Comparison of ENCODE assay signal across 20 cellular contexts in the genomic region with DNA sequence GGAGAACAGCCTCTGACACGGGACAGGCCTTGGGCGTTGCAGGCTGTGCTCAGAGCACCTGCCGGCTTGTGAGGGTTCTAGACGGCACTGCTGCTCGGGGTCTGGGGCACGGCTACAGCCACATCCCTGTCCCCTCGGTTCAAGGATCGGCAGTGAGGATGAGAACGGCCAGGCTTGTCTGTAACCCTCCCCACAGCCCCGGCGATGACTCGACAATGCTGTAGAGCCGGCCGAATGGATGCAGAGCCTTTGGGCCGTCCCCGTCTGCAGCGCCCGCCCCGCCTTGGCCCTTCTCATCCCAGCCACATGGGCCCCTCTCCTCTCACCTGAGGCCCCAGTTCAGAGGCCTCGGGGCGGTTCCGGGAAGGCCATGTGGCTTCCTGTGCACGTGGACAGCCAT.
"Had no signal": no experiment of that assay in that cellular context is flagged by ENCODE, and none has a peak within 500 bp of the region (broad histone marks: within the 10 kb centered on the region; RNA-seq: fewer than 3 reads in every experiment).

No MANE protein-coding gene starts in this region.

- H3K27ac ChIP-seq: brain microvascular endothelial cell, colonic mucosa, esophagus muscularis mucosa, gastroesophageal sphincter, heart left ventricle, left ventricle myocardium inferior, prostate gland, right atrium auricular region, skin epidermis, testis had no signal

- H3K9me3 ChIP-seq: colonic mucosa, esophagus muscularis mucosa, gastroesophageal sphincter, heart left ventricle, left ventricle myocardium inferior, prostate gland, right atrium auricular region, testis had no signal

- H3K4me3 ChIP-seq: colonic mucosa, esophagus muscularis mucosa, gastroesophageal sphincter, heart left ventricle, left ventricle myocardium inferior, prostate gland, right atrium auricular region, skin epidermis, testis had no signal

- ATAC-seq: activated CD4-positive, alpha-beta T cell treated with anti-CD3 and anti-CD28 coated beads for 36 hours; activated naive CD8-positive, alpha-beta T cell treated with anti-CD3 and anti-CD28 coated beads, Interleukin-2, amount 50 U/mL, for 24 hours; gastroesophageal sphincter; heart left ventricle; WTC11 had no signal

- DNase-seq: activated CD4-positive, alpha-beta T cell treated with anti-CD3 and anti-CD28 coated beads for 36 hours; activated CD4-positive, alpha-beta T cell treated with anti-CD3 and anti-CD28 coated beads, Interleukin-2, amount 50 U/mL, for 48 hours; activated naive CD4-positive, alpha-beta T cell treated with anti-CD3 and anti-CD28 coated beads, Interleukin-2, amount 10 ng/mL, durations not matched to agents 7 days and 5 days; activated naive CD8-positive, alpha-beta T cell treated with anti-CD3 and anti-CD28 coated beads, Interleukin-2, amount 50 U/mL, for 24 hours; aorta; brain microvascular endothelial cell; colonic mucosa; effector CD4-positive, alpha-beta T cell; heart left ventricle; left ventricle myocardium inferior; mammary epithelial cell; stimulated activated CD4-positive, alpha-beta T cell treated with anti-CD3 and anti-CD28 coated beads, Interleukin-15, amount 100 ng/mL, for 24 hours; stimulated activated CD4-positive, alpha-beta T cell treated with anti-CD3 and anti-CD28 coated beads, Interleukin-4, amount 100 ng/mL, for 1 hour; testis had no signal

- H3K4me1 ChIP-seq: colonic mucosa, esophagus muscularis mucosa, gastroesophageal sphincter, heart left ventricle, left ventricle myocardium inferior, prostate gland, right atrium auricular region, testis had no signal

- H3K36me3 ChIP-seq: brain microvascular endothelial cell, colonic mucosa, left ventricle myocardium inferior, prostate gland, right atrium auricular region had no signal

- H3K27me3 ChIP-seq: brain microvascular endothelial cell, colonic mucosa, esophagus muscularis mucosa, gastroesophageal sphincter, heart left ventricle, right atrium auricular region, testis had no signal
